1 cellular context compared by ENCODE assay signal in the genomic region with DNA sequence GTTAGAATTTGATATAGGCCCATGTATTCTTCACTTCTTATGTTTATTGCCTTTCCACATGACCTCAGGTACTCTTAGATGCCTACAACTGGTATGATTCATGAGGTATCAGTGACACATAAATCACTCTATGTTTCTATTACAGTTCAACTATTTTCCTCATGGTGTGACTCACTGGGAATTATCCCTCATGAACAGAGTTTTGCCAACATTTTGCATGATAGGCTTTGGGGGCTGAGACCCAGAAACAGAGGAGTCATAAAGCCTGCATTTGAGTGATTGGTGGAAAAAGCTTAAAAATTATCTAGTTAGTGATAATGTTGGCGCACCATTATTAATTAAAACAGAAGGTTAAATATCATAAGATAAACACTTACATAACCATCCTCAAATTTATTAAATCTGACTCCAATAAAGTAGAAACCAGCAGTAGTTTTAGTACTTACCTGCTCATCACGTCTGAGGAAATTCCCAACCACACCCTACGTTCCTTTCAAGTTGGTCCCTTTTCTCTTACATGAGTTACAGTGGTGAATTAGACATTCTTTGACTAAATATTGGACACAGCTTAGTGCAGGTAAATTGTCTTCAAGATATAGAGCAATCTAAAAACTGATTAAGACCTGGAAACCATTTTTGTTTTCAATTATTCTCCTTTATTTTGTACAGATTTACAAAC.
TF ChIP-seq lines count a peak whose summit lies in the region.

No MANE protein-coding gene starts in this region.

TF ChIP-seq in HEK293, 187 proteins besides CTCF, POLR2A, EP300 and RAD21 (continued from another document):
- TF ChIP-seq, protein P1, sequence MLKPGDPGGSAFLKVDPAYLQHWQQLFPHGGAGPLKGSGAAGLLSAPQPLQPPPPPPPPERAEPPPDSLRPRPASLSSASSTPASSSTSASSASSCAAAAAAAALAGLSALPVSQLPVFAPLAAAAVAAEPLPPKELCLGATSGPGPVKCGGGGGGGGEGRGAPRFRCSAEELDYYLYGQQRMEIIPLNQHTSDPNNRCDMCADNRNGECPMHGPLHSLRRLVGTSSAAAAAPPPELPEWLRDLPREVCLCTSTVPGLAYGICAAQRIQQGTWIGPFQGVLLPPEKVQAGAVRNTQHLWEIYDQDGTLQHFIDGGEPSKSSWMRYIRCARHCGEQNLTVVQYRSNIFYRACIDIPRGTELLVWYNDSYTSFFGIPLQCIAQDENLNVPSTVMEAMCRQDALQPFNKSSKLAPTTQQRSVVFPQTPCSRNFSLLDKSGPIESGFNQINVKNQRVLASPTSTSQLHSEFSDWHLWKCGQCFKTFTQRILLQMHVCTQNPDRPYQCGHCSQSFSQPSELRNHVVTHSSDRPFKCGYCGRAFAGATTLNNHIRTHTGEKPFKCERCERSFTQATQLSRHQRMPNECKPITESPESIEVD (tag by site-specific recombination; IDR thresholded peaks at IDR 0.05): peak; percentile 27; the same call in 1 of the 2 replicates
- TF ChIP-seq ZNF629 (tag by site-specific recombination; IDR thresholded peaks at IDR 0.05): 0 out of 2 replicates have a peak, but pooled peaks have one; percentile 20
- 0 out of 2 replicates have a peak, but pooled peaks have one; percentile 27 for TF ChIP-seq ZFP37 (tag by site-specific recombination; IDR thresholded peaks at IDR 0.05)
- TF ChIP-seq ZNF133 (tag by site-specific recombination; IDR thresholded peaks at IDR 0.05): no peak
- 0 out of 2 replicates have a peak, but pooled peaks have one; percentile 54 for TF ChIP-seq TRIM28 (IDR thresholded peaks at IDR 0.05; ENCODE audit: borderline replicate concordance, low read length)
